ENCODE assay signal across 9 cellular contexts in genomic region chr19:55504252-55504603, GRCh38. TPM values are rescaled to one million over a fixed set of nuclear protein-coding genes. Genes with fewer than 3 reads are reported as not detected.
DNase-seq lines count a peak whose midpoint lies in the region; ATAC-seq lines count a peak whose summit lies in the region.
"Had no signal": no experiment of that assay in that cellular context is flagged by ENCODE, and none has a peak within 500 bp of the region (broad histone marks: within the 10 kb centered on the region; RNA-seq: fewer than 3 reads in every experiment).

No MANE protein-coding gene starts in this region.

- H3K27ac Mint-ChIP-seq in activated naive CD8-positive, alpha-beta T cell treated with anti-CD3 and anti-CD28 coated beads for 36 hours = no peak overlapping the region

- H3K4me3 ChIP-seq in muscle layer of colon (ENCODE audit: low read depth in 1 of 2, low read length in 2 of 2) = peak overlapping the region; percentile 29 to 53

- H3K27ac ChIP-seq in muscle layer of colon (ENCODE audit: low read depth, low read length) = no peak overlapping the region

- peaks cover 10% of the 10 kb centered on the region for H3K9me3 Mint-ChIP-seq in activated naive CD8-positive, alpha-beta T cell treated with anti-CD3 and anti-CD28 coated beads for 36 hours

- peaks cover 26% of the 10 kb centered on the region for H3K36me3 ChIP-seq in muscle layer of colon (ENCODE audit: insufficient read depth, low read length)

- no peaks in the 10 kb centered on the region for H3K27me3 ChIP-seq in muscle layer of colon (ENCODE audit: control insufficient read depth in 1 of 2, insufficient read depth in 2 of 2, low read length in 2 of 2)

- H3K9ac ChIP-seq in muscle layer of colon (ENCODE audit: low read length) = no peak overlapping the region

- ATAC-seq in left ventricle myocardium superior (no peak), Right ventricle myocardium inferior (no peak)

- H3K4me1 ChIP-seq in muscle layer of colon (ENCODE audit: insufficient read depth, low read length) = peaks cover 5% of the 10 kb centered on the region

- intact Hi-C loops in left ventricle myocardium superior (cut with micrococcal nuclease) (no loop called here), Right ventricle myocardium inferior (cut with DNase I) (loop anchor here (2.0 to 5.0 kb wide), 3 partner anchors 37 to 363 kb away; no protein-coding TSS in a partner anchor)

- peaks cover 18% of the 10 kb centered on the region for H3K4me1 Mint-ChIP-seq in activated naive CD8-positive, alpha-beta T cell treated with anti-CD3 and anti-CD28 coated beads for 36 hours

- peaks cover 10% of the 10 kb centered on the region for H3K36me3 Mint-ChIP-seq in activated naive CD8-positive, alpha-beta T cell treated with anti-CD3 and anti-CD28 coated beads for 36 hours

- DNase-seq in left ventricle myocardium superior (peak; percentile 3), Right ventricle myocardium inferior (ENCODE audit: missing footprints) (no peak), NCI-H146 (lab: John Stamatoyannopoulos, UW) (no peak), kidney glomerular epithelial cell (lab: John Stamatoyannopoulos, UW) (no peak), activated T-cell treated with anti-CD3 and anti-CD28 coated beads for 4 hours (no peak), UCSD-AML1 (lab: John Stamatoyannopoulos, UW; ENCODE audit: unreplicated experiment) (no peak)
- DNase-seq in activated naive CD8-positive, alpha-beta T cell treated with anti-CD3 and anti-CD28 coated beads for 36 hours = no peak

- H3K27me3 Mint-ChIP-seq in activated naive CD8-positive, alpha-beta T cell treated with anti-CD3 and anti-CD28 coated beads for 36 hours = peaks cover 3% of the 10 kb centered on the region

- H3K9me3 ChIP-seq in muscle layer of colon (ENCODE audit: low read length) = no peaks in the 10 kb centered on the region

- peak overlapping the region; percentile 29 for H3K4me3 Mint-ChIP-seq in activated naive CD8-positive, alpha-beta T cell treated with anti-CD3 and anti-CD28 coated beads for 36 hours

RNA-seq across cellular contexts. Expression of gene SSC5D, which starts 16.0 kb away (rescaled TPM):
- 2.7 TPM for total RNA-seq in left ventricle myocardium superior
- 3.4 TPM for total RNA-seq in Right ventricle myocardium inferior
- total RNA-seq in activated naive CD8-positive, alpha-beta T cell treated with anti-CD3 and anti-CD28 coated beads for 36 hours = 1 to 10 TPM in 1 of 2 experiments, under 1 TPM in 1; 0.46 to 1.4 TPM

RNA-seq across cellular contexts. Expression of gene NAT14, which starts 19.2 kb away (rescaled TPM):
- total RNA-seq in left ventricle myocardium superior = 6.0 TPM
- 5.6 TPM for total RNA-seq in Right ventricle myocardium inferior
- 10 to 100 TPM; 24.8 to 24.9 TPM for total RNA-seq in activated naive CD8-positive, alpha-beta T cell treated with anti-CD3 and anti-CD28 coated beads for 36 hours

RNA-seq across cellular contexts. Expression of gene ZNF628, which starts 27.8 kb away (rescaled TPM):
- total RNA-seq in left ventricle myocardium superior = 6.4 TPM
- total RNA-seq in Right ventricle myocardium inferior = 5.7 TPM
- total RNA-seq in activated naive CD8-positive, alpha-beta T cell treated with anti-CD3 and anti-CD28 coated beads for 36 hours = 10 to 100 TPM in 1 of 2 experiments, 1 to 10 TPM in 1; 8.8 to 10.3 TPM

RNA-seq across cellular contexts. Expression of gene SBK2, which starts 32.7 kb away (rescaled TPM):
- total RNA-seq in left ventricle myocardium superior = 15.2 TPM
- 12.7 TPM for total RNA-seq in Right ventricle myocardium inferior
- total RNA-seq in activated naive CD8-positive, alpha-beta T cell treated with anti-CD3 and anti-CD28 coated beads for 36 hours = not detected
- total RNA-seq: kidney had no signal

RNA-seq across cellular contexts. Expression of gene C19orf85, which starts 39.7 kb away (rescaled TPM):
- total RNA-seq in left ventricle myocardium superior (not detected), Right ventricle myocardium inferior (not detected)
- total RNA-seq in activated naive CD8-positive, alpha-beta T cell treated with anti-CD3 and anti-CD28 coated beads for 36 hours = not detected
- total RNA-seq: kidney had no signal
